In genomic region chr18:5196253-5197031, GRCh38 we compare ENCODE assay signal across 10 cellular contexts. TPM values are rescaled to one million over a fixed set of nuclear protein-coding genes. Genes with fewer than 3 reads are reported as not detected.
DNase-seq lines count a peak whose midpoint lies in the region; ATAC-seq, FAIRE-seq and TF ChIP-seq lines count a peak whose summit lies in the region.
"Had no signal": no experiment of that assay in that cellular context is flagged by ENCODE, and none has a peak within 500 bp of the region (broad histone marks: within the 10 kb centered on the region; RNA-seq: fewer than 3 reads in every experiment).

No MANE protein-coding gene starts in this region.

- WGBS in IMR-90 (ENCODE audit: extremely low coverage in 2 of 2, insufficient read length in 1 of 2), 2 experiments, result 2% methylated on average over 7 of the region's 50 CpGs; no CpG with 5 or more reads in 1 of the 2 experiments

- H3K36me3 Mint-ChIP-seq in activated CD4-positive, alpha-beta T cell treated with anti-CD3 and anti-CD28 coated beads for 36 hours (ENCODE audit: low read depth), result peaks cover 3% of the 10 kb centered on the region

- H2BK15ac ChIP-seq in IMR-90 (ENCODE audit: low read depth, low read length), result no peak overlapping the region

- H3K36me3 ChIP-seq in IMR-90 (ENCODE audit: control insufficient read depth, insufficient read depth, low read length) (no peaks in the 10 kb centered on the region), neuron (ENCODE audit: insufficient read depth, low read length) (no peaks in the 10 kb centered on the region)

- H3K9ac ChIP-seq in IMR-90 (ENCODE audit: low read depth, low read length), result no peak overlapping the region

- H2BK20ac ChIP-seq in IMR-90 (ENCODE audit: low read depth, low read length), result no peak overlapping the region

- no peak for TF ChIP-seq RAD21 in IMR-90 (IDR thresholded peaks at IDR 0.05; ENCODE audit: low read length)

- H2AK5ac ChIP-seq in IMR-90 (ENCODE audit: low read depth, low read length), result no peak overlapping the region

- no peaks in the 10 kb centered on the region for H3K79me1 ChIP-seq in IMR-90 (ENCODE audit: low read depth in 1 of 2, low read length in 2 of 2)

- no peak overlapping the region for H3K4ac ChIP-seq in IMR-90 (ENCODE audit: low read depth, low read length)

- POLR2A ChIA-PET in activated CD4-positive, alpha-beta T cell treated with anti-CD3 and anti-CD28 coated beads for 36 hours (lab: Charles Lee), result no interaction called here
- POLR2A ChIA-PET in IMR-90 (lab: Charles Lee; ENCODE audit: unreplicated experiment), result no interaction called here

- no peak overlapping the region for H4K5ac ChIP-seq in IMR-90 (ENCODE audit: low read depth, low read length)

- peak overlapping the region; percentile 56 for H3K4me3 Mint-ChIP-seq in activated CD4-positive, alpha-beta T cell treated with anti-CD3 and anti-CD28 coated beads for 36 hours

- no peak overlapping the region for H3K56ac ChIP-seq in IMR-90 (ENCODE audit: extremely low read depth, insufficient read depth, low read length)

- H3K27me3 ChIP-seq in IMR-90 (ENCODE audit: control insufficient read depth, insufficient read depth, low read length) (peaks cover 6% of the 10 kb centered on the region; the same call in 1 of the 2 replicates), neuron (ENCODE audit: insufficient read depth, low read length) (peaks cover 38% of the 10 kb centered on the region)

- TF ChIP-seq CTCF in IMR-90 (conservative IDR thresholded peaks at IDR 0.05; ENCODE audit: low read depth, low read length), result no peak
- no peak for TF ChIP-seq CTCF in D721Med (IDR thresholded peaks at IDR 0.05; ENCODE audit: insufficient read depth, missing control alignments)

- peak overlapping the region; percentile 37 for H2AK9ac ChIP-seq in IMR-90 (replicated peaks; ENCODE audit: low read depth, low read length, poor library complexity)

- no peak overlapping the region for H2BK5ac ChIP-seq in IMR-90 (ENCODE audit: low read depth, low read length, poor library complexity, severe bottlenecking)

- H4K20me1 ChIP-seq in IMR-90 (ENCODE audit: insufficient read depth, low read length), result no peaks in the 10 kb centered on the region

- peak overlapping the region; percentile 41; the same call in 1 of the 2 replicates for H3K4me2 ChIP-seq in IMR-90 (ENCODE audit: low read depth, low read length)

- FAIRE-seq in D721Med (lab: Jason Lieb, UNC), result no peak
- FAIRE-seq: GM19239 had no signal

- no peak overlapping the region for H4K91ac ChIP-seq in IMR-90 (ENCODE audit: insufficient read depth, low read depth, low read length)

- H3K27ac ChIP-seq in IMR-90 (ENCODE audit: insufficient read depth, low read length), result no peak overlapping the region

- H3K9me1 ChIP-seq in IMR-90 (ENCODE audit: insufficient read depth, low read length), result no peaks in the 10 kb centered on the region

- H3K27ac Mint-ChIP-seq in activated CD4-positive, alpha-beta T cell treated with anti-CD3 and anti-CD28 coated beads for 36 hours, result no peak overlapping the region

- H3K18ac ChIP-seq in IMR-90 (ENCODE audit: low read depth, low read length), result no peak overlapping the region

- in situ Hi-C loops in IMR-90 (cut with MboI; ENCODE audit: low sequenced_read_pairs), result no loop called here

- H3K27me3 Mint-ChIP-seq in activated CD4-positive, alpha-beta T cell treated with anti-CD3 and anti-CD28 coated beads for 36 hours, result peaks cover 48% of the 10 kb centered on the region

- intact Hi-C loops in activated CD4-positive, alpha-beta T cell treated with anti-CD3 and anti-CD28 coated beads for 36 hours (cut with DNase I, micrococcal nuclease), result loop anchor here in 1 of 2 experiments (2.0 kb wide), 1 partner anchor 90 kb away; no protein-coding TSS in a partner anchor
- intact Hi-C loops in IMR-90 (cut with micrococcal nuclease), result no loop called here

- H2AFZ ChIP-seq in IMR-90 (replicated peaks; ENCODE audit: low read length, poor library complexity), result peak overlapping the region; percentile 68
- H2AFZ ChIP-seq in neuron (ENCODE audit: low read depth, low read length), result peak overlapping the region; percentile 64

- no peak overlapping the region for H3K4me3 ChIP-seq in IMR-90 (ENCODE audit: insufficient read depth, low read depth, low read length)
- no peak overlapping the region for H3K4me3 ChIP-seq in neuron (ENCODE audit: low read length)

- no peaks in the 10 kb centered on the region for H3K9me3 Mint-ChIP-seq in activated CD4-positive, alpha-beta T cell treated with anti-CD3 and anti-CD28 coated beads for 36 hours (ENCODE audit: low read depth)

- no peak for ATAC-seq in activated CD4-positive, alpha-beta T cell treated with anti-CD3 and anti-CD28 coated beads for 36 hours
- ATAC-seq in IMR-90 (ENCODE audit: low read depth) (no peak; the same call in 1 of the 2 replicates), GM21447 (IDR thresholded peaks at IDR 0.05; ENCODE audit: unreplicated experiment) (no peak), GM18907 (IDR thresholded peaks at IDR 0.05; ENCODE audit: unreplicated experiment) (no peak)

- dilution Hi-C loops in IMR-90 (cut with HindIII; ENCODE audit: low sequenced_read_pairs, unreplicated experiment), result no loop called here

- no peak for TF ChIP-seq POLR2A in IMR-90 (IDR thresholded peaks at IDR 0.05; ENCODE audit: low read depth, low read length)

- no peaks in the 10 kb centered on the region for H3K4me1 ChIP-seq in IMR-90 (ENCODE audit: control insufficient read depth, insufficient read depth, low read length)
- H3K4me1 ChIP-seq in neuron (ENCODE audit: insufficient read depth, low read length), result peaks cover 7% of the 10 kb centered on the region

- no peak overlapping the region for H2BK120ac ChIP-seq in IMR-90 (ENCODE audit: low read depth, low read length)

- DNase-seq in activated CD4-positive, alpha-beta T cell treated with anti-CD3 and anti-CD28 coated beads for 36 hours, result peak; percentile 5
- DNase-seq in activated CD4-positive, alpha-beta T cell treated with anti-CD3 and anti-CD28 coated beads for 4 hours, result no peak
- DNase-seq in IMR-90 (no peak), cerebellum (ENCODE audit: low spot score) (peak; percentile 83), D721Med (ENCODE audit: insufficient read length, low spot score) (no peak)
- DNase-seq: SIG-M5 had no signal

- peaks cover 15% of the 10 kb centered on the region for H3K4me1 Mint-ChIP-seq in activated CD4-positive, alpha-beta T cell treated with anti-CD3 and anti-CD28 coated beads for 36 hours

- H4K8ac ChIP-seq in IMR-90 (ENCODE audit: low read depth in 2 of 2, low read length in 2 of 2), result no peak overlapping the region

- no peak overlapping the region for H3K14ac ChIP-seq in IMR-90 (replicated peaks; ENCODE audit: low read depth, low read length)

- BruUV-seq in IMR-90 (replicated peaks; lab: Mats Ljungman, UMichigan), result no TSS peak

- no peaks in the 10 kb centered on the region for H3K9me3 ChIP-seq in IMR-90 (ENCODE audit: control insufficient read depth, insufficient read depth, low read length)
- no peaks in the 10 kb centered on the region for H3K9me3 ChIP-seq in neuron (ENCODE audit: low read length)

- CTCF ChIA-PET in activated CD4-positive, alpha-beta T cell treated with anti-CD3 and anti-CD28 coated beads for 36 hours (lab: Charles Lee), result interaction anchor here (0.7 to 0.8 kb wide), 2 partner anchors 18 to 667 kb away, joined by 3 to 4 read pairs; no protein-coding TSS in a partner anchor
- CTCF ChIA-PET in IMR-90 (lab: Yijun Ruan, JAX), result no interaction called here

- H3K23ac ChIP-seq in IMR-90 (ENCODE audit: low read depth, low read length), result no peak overlapping the region

TF ChIP-seq in IMR-90, 13 proteins besides CTCF, POLR2A, EP300 and RAD21:
- no peak for TF ChIP-seq ELK1 (IDR thresholded peaks at IDR 0.05; ENCODE audit: borderline replicate concordance, low read depth, low read length)
- TF ChIP-seq MXI1 (IDR thresholded peaks at IDR 0.05; ENCODE audit: borderline replicate concordance, low read depth, low read length), result no peak
- TF ChIP-seq BHLHE40 (IDR thresholded peaks at IDR 0.05; ENCODE audit: low read depth, low read length), result no peak
- TF ChIP-seq FOS (IDR thresholded peaks at IDR 0.05; ENCODE audit: low read depth, low read length), result no peak
- no peak for TF ChIP-seq NFE2L2 (IDR thresholded peaks at IDR 0.05; ENCODE audit: low read depth, low read length)
- TF ChIP-seq RCOR1 (IDR thresholded peaks at IDR 0.05; ENCODE audit: insufficient replicate concordance, low read length), result no peak
- TF ChIP-seq CEBPB (IDR thresholded peaks at IDR 0.05; ENCODE audit: low read depth, low read length), result no peak
- no peak for TF ChIP-seq SMC3 (IDR thresholded peaks at IDR 0.05; ENCODE audit: low read depth, low read length)
- no peak for TF ChIP-seq MAZ (IDR thresholded peaks at IDR 0.05; ENCODE audit: borderline replicate concordance, low read depth, low read length)
- TF ChIP-seq USF2 (IDR thresholded peaks at IDR 0.05; ENCODE audit: low read depth, low read length), result no peak
- no peak for TF ChIP-seq CHD1 (IDR thresholded peaks at IDR 0.05; ENCODE audit: low read depth, low read length)
- TF ChIP-seq MAFK (IDR thresholded peaks at IDR 0.05; ENCODE audit: low read depth, low read length), result no peak
- TF ChIP-seq RFX5 (IDR thresholded peaks at IDR 0.05; ENCODE audit: low read depth, low read length), result no peak

RNA-seq across cellular contexts. Expression of gene AKAIN1, which starts 0.6 kb away (rescaled TPM):
- total RNA-seq in activated CD4-positive, alpha-beta T cell treated with anti-CD3 and anti-CD28 coated beads for 36 hours, result not detected
- not detected in 2 replicates for total RNA-seq in IMR-90 (2012; rRNA removed)
- polyA plus RNA-seq in IMR-90 (2012; rRNA removed), result not detected in 2 replicates
- not detected in 2 replicates for polyA plus RNA-seq in IMR-90 (2012; cell fraction: cytosol; rRNA removed)
- polyA plus RNA-seq in IMR-90 (2012; cell fraction: nucleus; rRNA removed; ENCODE audit: low replicate concordance), result not detected in 2 replicates
- total RNA-seq in cerebellum, result 6.9 TPM

Comparison
In these comparisons a context has a peak if more than half of its experiments do, and no peak if none do; other contexts are left out.
1. DNase-seq: peak in activated CD4-positive, alpha-beta T cell treated with anti-CD3 and anti-CD28 coated beads for 36 hours (single experiment) and cerebellum (single experiment); none in activated CD4-positive, alpha-beta T cell treated with anti-CD3 and anti-CD28 coated beads for 4 hours (0 of 2), IMR-90 (single experiment) and D721Med (single experiment).